ENCODE assay signal across 1 cellular context in genomic region chr15:74529911-74530310, GRCh38.
TF ChIP-seq lines count a peak whose summit lies in the region.

No MANE protein-coding gene starts in this region.

TF ChIP-seq in WTC11, 78 proteins besides CTCF, POLR2A, EP300 and RAD21 (continued from another document):
- TF ChIP-seq AFF4 (CRISPR knock-in tag; IDR thresholded peaks at IDR 0.05; ENCODE audit: borderline replicate concordance) (no peak), ETV6 (CRISPR knock-in tag; IDR thresholded peaks at IDR 0.05) (no peak)
